In genomic region chr2:57890993-57891688, GRCh38 we compare ENCODE assay signal across 16 cellular contexts.
DNase-seq lines count a peak whose midpoint lies in the region; ATAC-seq, FAIRE-seq and TF ChIP-seq lines count a peak whose summit lies in the region.
"Had no signal": no experiment of that assay in that cellular context is flagged by ENCODE, and none has a peak within 500 bp of the region (broad histone marks: within the 10 kb centered on the region; RNA-seq: fewer than 3 reads in every experiment).

No MANE protein-coding gene starts in this region.

- H3K9ac ChIP-seq in OCI-LY3 (ENCODE audit: low read length) (peak overlapping the region; percentile 34), mesenchymal stem cell (ENCODE audit: low read length) (peak overlapping the region; percentile 16)

- no peak for TF ChIP-seq CTCF in A549 (IDR thresholded peaks at IDR 0.05)
- TF ChIP-seq CTCF in OCI-LY3 (IDR thresholded peaks at IDR 0.05; ENCODE audit: low read depth, low read length) = no peak
- TF ChIP-seq CTCF in testis (IDR thresholded peaks at IDR 0.05) = no peak

- FAIRE-seq in A549 (lab: Jason Lieb, UNC) = no peak

- H4K91ac ChIP-seq in mesenchymal stem cell (ENCODE audit: low read length) = no peak overlapping the region

- no peaks in the 10 kb centered on the region for H3K79me2 ChIP-seq in OCI-LY3 (ENCODE audit: low read length)

- H2BK5ac ChIP-seq in mesenchymal stem cell (ENCODE audit: low read depth, low read length, poor library complexity, severe bottlenecking) = no peak overlapping the region

- H4K8ac ChIP-seq in mesenchymal stem cell (ENCODE audit: low read length) = no peak overlapping the region

- H3K27ac ChIP-seq in A549 = no peak overlapping the region; a peak in 1 of 6 replicates
- H3K27ac ChIP-seq in OCI-LY3 (ENCODE audit: low read length) = peak overlapping the region; percentile 59
- H3K27ac ChIP-seq in mesenchymal stem cell (ENCODE audit: low read length, poor library complexity, severe bottlenecking) = no peak overlapping the region
- H3K27ac ChIP-seq in testis = no peak overlapping the region

- H3K27me3 ChIP-seq in OCI-LY3 (ENCODE audit: low read depth, low read length) (no peaks in the 10 kb centered on the region), mesenchymal stem cell (ENCODE audit: control insufficient read depth in 1 of 2, insufficient read depth in 1 of 2, low read length in 2 of 2) (no peaks in the 10 kb centered on the region), testis (no peaks in the 10 kb centered on the region)

- H3K23ac ChIP-seq in mesenchymal stem cell (ENCODE audit: low read length in 2 of 2) = no peak overlapping the region

- H3K36me3 ChIP-seq in OCI-LY3 (replicated peaks; ENCODE audit: low read depth, low read length) = no peaks in the 10 kb centered on the region
- no peaks in the 10 kb centered on the region for H3K36me3 ChIP-seq in mesenchymal stem cell (ENCODE audit: control insufficient read depth in 1 of 2, insufficient read depth in 2 of 2, low read depth in 1 of 2, low read length in 2 of 2)
- H3K36me3 ChIP-seq in testis (ENCODE audit: low read depth, missing control alignments) = no peaks in the 10 kb centered on the region

- DNase-seq in A549 (ENCODE audit: low read depth in 1 of 2, low spot score in 1 of 2) (no peak), ELR (ENCODE audit: low read depth) (peak; percentile 14), mesenchymal stem cell (no peak), testis (no peak), sciatic nerve (ENCODE audit: low spot score) (no peak), OCI-M1 (lab: John Stamatoyannopoulos, UW) (no peak)
- DNase-seq: CD4-positive, alpha-beta memory T cell; GOT3; Kasumi-1; NCI-H1105 treated with DMSO at 0.1 percent for 48 hours; NCI-H2029; NCI-H2171 treated with DMSO at 0.1 percent for 48 hours; NCI-H510A treated with DMSO at 0.1 percent for 48 hours; RPMI8226 had no signal

- no peak overlapping the region for H3K4me3 ChIP-seq in A549
- no peak overlapping the region for H3K4me3 ChIP-seq in OCI-LY3 (ENCODE audit: low read length)
- no peak overlapping the region for H3K4me3 ChIP-seq in mesenchymal stem cell (ENCODE audit: insufficient read depth in 1 of 2, low read depth in 1 of 2, low read length in 2 of 2)
- H3K4me3 ChIP-seq in testis = no peak overlapping the region

- no peak overlapping the region for H3K4ac ChIP-seq in mesenchymal stem cell (ENCODE audit: low read depth in 1 of 2, low read length in 2 of 2)

- H3K4me2 ChIP-seq in A549 = 0 out of 3 replicates have a peak overlapping the region, but pooled peaks have one; percentile 10
- peak overlapping the region; percentile 50 for H3K4me2 ChIP-seq in OCI-LY3 (ENCODE audit: low read length)
- no peak overlapping the region for H3K4me2 ChIP-seq in mesenchymal stem cell (ENCODE audit: low read length, poor library complexity, severe bottlenecking)

- no peaks in the 10 kb centered on the region for H3K9me3 ChIP-seq in A549
- no peaks in the 10 kb centered on the region for H3K9me3 ChIP-seq in OCI-LY3 (ENCODE audit: insufficient read depth, low read length)
- H3K9me3 ChIP-seq in mesenchymal stem cell (ENCODE audit: control insufficient read depth, low read length) = no peaks in the 10 kb centered on the region
- no peaks in the 10 kb centered on the region for H3K9me3 ChIP-seq in testis

- no peak overlapping the region for H2AFZ ChIP-seq in OCI-LY3 (ENCODE audit: low read depth, low read length)
- no peak overlapping the region for H2AFZ ChIP-seq in mesenchymal stem cell (ENCODE audit: low read depth, low read length)

- CTCF ChIA-PET in A549 (lab: Yijun Ruan, JAX) = interaction anchor here (0.8 to 1.7 kb wide), 4 partner anchors 8 to 131 kb away, joined by 3 to 5 read pairs (median 4); no protein-coding TSS in a partner anchor

- H2BK12ac ChIP-seq in mesenchymal stem cell (ENCODE audit: low read length in 2 of 2) = no peak overlapping the region

- no peaks in the 10 kb centered on the region for H3K79me1 ChIP-seq in mesenchymal stem cell (replicated peaks; ENCODE audit: low read length, poor library complexity, severe bottlenecking)

- H2BK15ac ChIP-seq in mesenchymal stem cell (ENCODE audit: low read depth, poor library complexity, severe bottlenecking) = no peak overlapping the region

- TF ChIP-seq RAD21 in A549 (conservative IDR thresholded peaks at IDR 0.05 in 1 of 2, IDR thresholded peaks at IDR 0.05 in 1 of 2) = no peak

- no peaks in the 10 kb centered on the region for H4K20me1 ChIP-seq in OCI-LY3 (ENCODE audit: insufficient read depth, low read length)

- POLR2A ChIA-PET in A549 (lab: Yijun Ruan, JAX) = no interaction called here

- TF ChIP-seq EP300 in A549 (IDR thresholded peaks at IDR 0.05) = no peak

- H2AK5ac ChIP-seq in mesenchymal stem cell (ENCODE audit: low read length, severe bottlenecking) = no peak overlapping the region

- H3K18ac ChIP-seq in mesenchymal stem cell (ENCODE audit: low read depth in 1 of 2, low read length in 2 of 2) = no peak overlapping the region

- WGBS in A549 (ENCODE audit: missing lambda C conversion rate) = 84% methylated on average over 7 of the region's 7 CpGs
- WGBS in mesenchymal stem cell = 73% methylated on average over 2 of the region's 7 CpGs
- WGBS in testis, 2 donors = 85 to 88% methylated on average over 7 of the region's 7 CpGs

- ATAC-seq in A549 = no peak
- ATAC-seq in sciatic nerve = no peak
- ATAC-seq in GM18502 (IDR thresholded peaks at IDR 0.05; ENCODE audit: poor library complexity, unreplicated experiment) = no peak

- H2BK120ac ChIP-seq in mesenchymal stem cell (ENCODE audit: low read depth, low read length) = no peak overlapping the region

- no peak for TF ChIP-seq POLR2A in A549 (IDR thresholded peaks at IDR 0.05; ENCODE audit: low read length)
- no peak for TF ChIP-seq POLR2A in testis (IDR thresholded peaks at IDR 0.05)

- peaks cover 33% of the 10 kb centered on the region for H3K4me1 ChIP-seq in A549
- H3K4me1 ChIP-seq in OCI-LY3 (ENCODE audit: low read length) = peaks cover 81% of the 10 kb centered on the region
- no peaks in the 10 kb centered on the region for H3K4me1 ChIP-seq in mesenchymal stem cell (ENCODE audit: control insufficient read depth, insufficient read depth, low read depth, low read length)
- H3K4me1 ChIP-seq in testis = no peaks in the 10 kb centered on the region

- no peak overlapping the region for H3K14ac ChIP-seq in mesenchymal stem cell (ENCODE audit: low read length in 2 of 2)

- intact Hi-C loops in testis (cut with DNase I; ENCODE audit: low total_unique reads) = no loop called here
- intact Hi-C loops in sciatic nerve (cut with DNase I) = no loop called here

TF ChIP-seq in A549, 52 proteins besides CTCF, POLR2A, EP300 and RAD21:
- no peak for TF ChIP-seq MAFK (IDR thresholded peaks at IDR 0.05; ENCODE audit: partially characterized antibody)
- TF ChIP-seq HDAC2 (IDR thresholded peaks at IDR 0.05) = no peak
- no peak for TF ChIP-seq HMGXB4 (CRISPR knock-in tag; IDR thresholded peaks at IDR 0.05; ENCODE audit: borderline replicate concordance)
- TF ChIP-seq RCOR1 (IDR thresholded peaks at IDR 0.05; ENCODE audit: low read depth, low read length) = no peak
- TF ChIP-seq JUNB (IDR thresholded peaks at IDR 0.05) = no peak
- TF ChIP-seq HOXB5 (CRISPR knock-in tag; IDR thresholded peaks at IDR 0.05) = no peak
- TF ChIP-seq CHD4 (IDR thresholded peaks at IDR 0.05; ENCODE audit: borderline replicate concordance) = no peak
- TF ChIP-seq CEBPB (IDR thresholded peaks at IDR 0.05) = no peak; a peak in 1 of 4 replicates
- TF ChIP-seq FOXS1 (CRISPR knock-in tag; IDR thresholded peaks at IDR 0.05) = no peak
- no peak for TF ChIP-seq ATOH8 (CRISPR knock-in tag; IDR thresholded peaks at IDR 0.05; ENCODE audit: low read depth)
- no peak for TF ChIP-seq HOXA7 (CRISPR knock-in tag; IDR thresholded peaks at IDR 0.05)
- no peak for TF ChIP-seq KDM5A (IDR thresholded peaks at IDR 0.05)
- no peak for TF ChIP-seq PHF8 (IDR thresholded peaks at IDR 0.05; ENCODE audit: borderline replicate concordance, low read depth)
- TF ChIP-seq HOXB13 (CRISPR knock-in tag; IDR thresholded peaks at IDR 0.05; ENCODE audit: low read depth) = no peak
- TF ChIP-seq KDM1A (IDR thresholded peaks at IDR 0.05; ENCODE audit: low read depth) = no peak
- no peak for TF ChIP-seq TFCP2L1 (CRISPR knock-in tag; IDR thresholded peaks at IDR 0.05)
- no peak for TF ChIP-seq RNF2 (IDR thresholded peaks at IDR 0.05; ENCODE audit: borderline replicate concordance, low read depth)
- TF ChIP-seq TP53 (CRISPR knock-in tag; IDR thresholded peaks at IDR 0.05) = no peak
- no peak for TF ChIP-seq ZNF302 (CRISPR knock-in tag; IDR thresholded peaks at IDR 0.05)
